ENCODE assay signal across 17 cellular contexts in genomic region chr6:43520097-43520496, GRCh38. TPM values are rescaled to one million over a fixed set of nuclear protein-coding genes. Genes with fewer than 3 reads are reported as not detected.
"Had no signal": no experiment of that assay in that cellular context is flagged by ENCODE, and none has a peak within 500 bp of the region (broad histone marks: within the 10 kb centered on the region; RNA-seq: fewer than 3 reads in every experiment).

No MANE protein-coding gene starts in this region.

- H3K4me2 ChIP-seq: hepatocyte, smooth muscle cell had no signal

- H3K27me3 Mint-ChIP-seq: activated B cell treated with CpG ODN at 0.5 μM for 24 hours; naive thymus-derived CD8-positive, alpha-beta T cell had no signal

- H3K9me3 ChIP-seq: ascending aorta, pancreas, upper lobe of right lung had no signal

- DNase-seq: activated B cell treated with CpG ODN at 0.5 μM for 24 hours; activated CD4-positive, alpha-beta T cell treated with anti-CD3 and anti-CD28 coated beads for 48 hours; activated CD8-positive, alpha-beta memory T cell treated with anti-CD3 and anti-CD28 coated beads, Interleukin-2, amount 50 U/mL, for 4 hours; foreskin keratinocyte; mesendoderm; naive thymus-derived CD8-positive, alpha-beta T cell; pancreas; stimulated activated CD4-positive, alpha-beta T cell treated with anti-CD3 and anti-CD28 coated beads, Interleukin-4, amount 100 ng/mL, for 1 hour; T-helper 1 cell; T-helper 9 cell; upper lobe of right lung had no signal

- H3K27me3 ChIP-seq: ascending aorta, foreskin keratinocyte, hepatocyte, pancreas, upper lobe of right lung had no signal

- H3K4me1 ChIP-seq: foreskin keratinocyte had no signal

- H3K9me3 Mint-ChIP-seq: activated B cell treated with CpG ODN at 0.5 μM for 24 hours; naive thymus-derived CD8-positive, alpha-beta T cell had no signal

- H2AFZ ChIP-seq: hepatocyte had no signal

- ATAC-seq: foreskin keratinocyte; naive thymus-derived CD8-positive, alpha-beta T cell; pancreas; sciatic nerve; upper lobe of right lung had no signal

- FAIRE-seq: pancreas had no signal

- H3K4me3 Mint-ChIP-seq: activated B cell treated with CpG ODN at 0.5 μM for 24 hours had no signal

- H3K4me3 ChIP-seq: ascending aorta, coronary artery, hepatocyte, pancreas, smooth muscle cell, upper lobe of right lung had no signal

- H3K27ac ChIP-seq: ascending aorta, coronary artery, foreskin keratinocyte, hepatocyte, pancreas, upper lobe of right lung had no signal

RNA-seq across cellular contexts. Expression of gene LRRC73, which starts 10.0 kb away (rescaled TPM):
- total RNA-seq: ascending aorta, epithelial cell of proximal tubule, hepatocyte had no signal
- polyA plus RNA-seq: naive thymus-derived CD8-positive, alpha-beta T cell had no signal
